ENCODE assay signal across 8 cellular contexts in genomic region chr15:73991726-73992593, GRCh38. TPM values are rescaled to one million over a fixed set of nuclear protein-coding genes. Genes with fewer than 3 reads are reported as not detected.
DNase-seq lines count a peak whose midpoint lies in the region; ATAC-seq, FAIRE-seq and TF ChIP-seq lines count a peak whose summit lies in the region.

TSS of gene STOML1 (minus strand) at chr15:73992295. CDS start at chr15:73992223, 72 bp downstream.

- no peaks in the 10 kb centered on the region for H3K9me3 ChIP-seq in HUES48 (ENCODE audit: control insufficient read depth, insufficient read depth, low read length)
- H3K9me3 ChIP-seq in OCI-LY7 (ENCODE audit: low read length): no peaks in the 10 kb centered on the region
- no peaks in the 10 kb centered on the region for H3K9me3 ChIP-seq in mononuclear cell (ENCODE audit: low read depth, low read length)

- TF ChIP-seq CTCF in D721Med (IDR thresholded peaks at IDR 0.05; ENCODE audit: insufficient read depth, missing control alignments) (peak; percentile 71), OCI-LY7 (conservative IDR thresholded peaks at IDR 0.05; ENCODE audit: low read length) (peak; percentile 85), epithelial cell of esophagus (IDR thresholded peaks at IDR 0.05; ENCODE audit: insufficient read depth, low read depth, low read length, missing control alignments) (peak; percentile 71)

- intact Hi-C loops in OCI-LY7 (cut with micrococcal nuclease; ENCODE audit: unreplicated experiment): loop anchor here (5.0 to 10.0 kb wide), 2 partner anchors 473 to 1760 kb away; partner anchors contain the start of genes PKM and UBL7

- H3K36me3 ChIP-seq in HUES48 (ENCODE audit: control insufficient read depth, insufficient read depth, low read length) (peaks cover 3% of the 10 kb centered on the region; the same call in 1 of the 2 replicates), OCI-LY7 (ENCODE audit: insufficient read depth, low read length) (no peaks in the 10 kb centered on the region)

- H2AFZ ChIP-seq in OCI-LY7 (ENCODE audit: low read length): peak within 1 kb of the TSS; percentile 83

- H3K79me2 ChIP-seq in OCI-LY7 (ENCODE audit: insufficient read depth, low read depth, low read length): peaks cover 20% of the 10 kb centered on the region; the same call in 1 of the 2 replicates

- POLR2A ChIA-PET in OCI-LY7 (lab: Charles Lee): no interaction called here

- H3K4me3 ChIP-seq in HUES48 (ENCODE audit: low read depth, low read length) (peak within 1 kb of the TSS; percentile 79), OCI-LY7 (ENCODE audit: low read depth, low read length, poor library complexity, severe bottlenecking) (peak within 1 kb of the TSS; percentile 97), epithelial cell of esophagus (ENCODE audit: low read length) (peak within 1 kb of the TSS; percentile 67), mononuclear cell (ENCODE audit: low read length) (peak within 1 kb of the TSS; percentile 57)

- BruUV-seq in OCI-LY7 (replicated peaks; lab: Mats Ljungman, UMichigan): no TSS peak

- no peaks in the 10 kb centered on the region for H4K20me1 ChIP-seq in OCI-LY7 (ENCODE audit: insufficient read depth, low read length)

- no peak within 1 kb of the TSS for H3K9ac ChIP-seq in HUES48 (ENCODE audit: low read depth, low read length)

- no peak within 1 kb of the TSS for H3K27ac ChIP-seq in HUES48 (ENCODE audit: low read depth, low read length)
- H3K27ac ChIP-seq in OCI-LY7 (ENCODE audit: low read depth, low read length, poor library complexity, severe bottlenecking): no peak within 1 kb of the TSS

- peaks cover 7% of the 10 kb centered on the region for H3K4me1 ChIP-seq in HUES48 (ENCODE audit: control insufficient read depth, insufficient read depth, low read length)
- peaks cover 38% of the 10 kb centered on the region for H3K4me1 ChIP-seq in OCI-LY7 (ENCODE audit: insufficient read depth, low read length, poor library complexity, severe bottlenecking)
- peaks cover 45% of the 10 kb centered on the region for H3K4me1 ChIP-seq in mononuclear cell (ENCODE audit: insufficient read depth, low read length)

- H3K27me3 ChIP-seq in HUES48 (ENCODE audit: control insufficient read depth, insufficient read depth, low read length): no peaks in the 10 kb centered on the region; the same call in 1 of the 2 replicates
- no peaks in the 10 kb centered on the region for H3K27me3 ChIP-seq in mononuclear cell (ENCODE audit: insufficient read depth, low read length)

- no peaks in the 10 kb centered on the region for H3K9me2 ChIP-seq in OCI-LY7 (ENCODE audit: insufficient read depth, low read length)

- CTCF ChIA-PET in OCI-LY7 (lab: Charles Lee; ENCODE audit: unreplicated experiment): no interaction called here

- peak; percentile 64 for ATAC-seq in GM21390 (IDR thresholded peaks at IDR 0.05; ENCODE audit: unreplicated experiment)

- no peak for FAIRE-seq in D721Med (lab: Jason Lieb, UNC)

- H3K4me2 ChIP-seq in OCI-LY7 (ENCODE audit: low read length): peak within 1 kb of the TSS; percentile 94

- DNase-seq in D721Med (ENCODE audit: insufficient read length, low spot score) (peak; percentile 98), OCI-LY7 (ENCODE audit: low spot score) (peak; percentile 95), activated T-cell treated with anti-CD3 and anti-CD28 coated beads for 1 hour (ENCODE audit: low read depth) (peak; percentile 96), epithelial cell of esophagus (ENCODE audit: low read depth) (peak; percentile 95)
- DNase-seq in stimulated activated CD8-positive, alpha-beta memory T cell treated with anti-CD3 and anti-CD28 coated beads, Interleukin-2, amount 100 ng/mL, for 48 hours (ENCODE audit: low read depth in 2 of 2): peak; percentile 91 to 96

RNA-seq across cellular contexts. Expression of gene STOML1, which starts in this region (rescaled TPM):
- 5.7 and 8.0 TPM in 2 replicates for total RNA-seq in OCI-LY7 (2014; rRNA removed; shearing (Covaris generic))
- total RNA-seq in OCI-LY7 (2022) (8.9 and 10.0 TPM in 2 replicates), mononuclear cell (2.2 TPM)
